Comparison of ENCODE assay signal across 1 cellular context in genomic region chr6:54697423-54697822, GRCh38.
TF ChIP-seq lines count a peak whose summit lies in the region.

No MANE protein-coding gene starts in this region.

TF ChIP-seq in H1, 55 proteins besides CTCF, POLR2A, EP300 and RAD21 (continued from another document):
- TF ChIP-seq E2F6 (IDR thresholded peaks at IDR 0.05) (no peak), KDM4A (IDR thresholded peaks at IDR 0.05; ENCODE audit: low read depth, low read length, severe bottlenecking) (no peak), JUND (IDR thresholded peaks at IDR 0.05; ENCODE audit: low read length) (no peak), SP4 (IDR thresholded peaks at IDR 0.05; ENCODE audit: low read length) (no peak), TAF1 (IDR thresholded peaks at IDR 0.05; ENCODE audit: low read depth, low read length) (no peak), SP1 (IDR thresholded peaks at IDR 0.05; ENCODE audit: low read depth, low read length) (no peak), SIX5 (IDR thresholded peaks at IDR 0.05; ENCODE audit: low read depth, low read length) (no peak), CHD1 (IDR thresholded peaks at IDR 0.05; ENCODE audit: low read depth, low read length) (no peak)
